ENCODE assay signal across 8 cellular contexts in the genomic region with DNA sequence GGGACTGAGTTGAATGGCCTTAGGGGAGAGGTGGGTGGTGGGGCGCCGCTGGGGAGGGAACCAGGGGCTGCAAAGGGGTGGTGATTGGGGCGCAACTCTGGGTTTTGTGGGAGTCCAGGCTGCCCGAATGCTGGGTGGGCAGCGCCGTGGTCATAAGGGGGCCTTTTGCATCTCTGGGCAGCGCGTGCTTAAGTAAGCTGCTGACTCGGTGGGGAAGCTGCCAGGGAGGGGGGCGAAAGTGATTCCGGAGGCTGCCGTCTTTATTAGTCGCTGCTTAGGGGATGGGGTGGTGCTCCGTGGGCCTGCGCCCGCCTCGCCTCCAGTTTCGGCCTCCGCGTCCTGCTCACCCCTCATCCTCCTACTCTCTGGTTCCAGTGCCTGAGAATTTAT. TPM values are rescaled to one million over a fixed set of nuclear protein-coding genes. Genes with fewer than 3 reads are reported as not detected.
A peak's percentile ranks its signal among the peaks of the same experiment; 100 is the strongest.
DNase-seq lines count a peak whose midpoint lies in the region; ATAC-seq lines count a peak whose summit lies in the region.

No MANE protein-coding gene starts in this region.

- H3K36me3 Mint-ChIP-seq in central memory CD8-positive, alpha-beta T cell (ENCODE audit: insufficient read depth), result peaks cover 8% of the 10 kb centered on the region

- peak overlapping the region; percentile 85 for H3K4me3 Mint-ChIP-seq in central memory CD8-positive, alpha-beta T cell

- no peaks in the 10 kb centered on the region for H3K9me3 Mint-ChIP-seq in central memory CD8-positive, alpha-beta T cell

- in situ Hi-C loops in SK-MEL-5 (cut with HindIII; ENCODE audit: low pct_unique_long_range_greater_than_20kb, low sequenced_read_pairs), result no loop called here

- H3K27ac Mint-ChIP-seq in central memory CD8-positive, alpha-beta T cell (ENCODE audit: low read depth), result peak overlapping the region; percentile 67

- DNase-seq in GM03348 (ENCODE audit: low spot score) (peak; percentile 69), HS-27A (ENCODE audit: low read depth) (peak; percentile 11), SK-MEL-5 (ENCODE audit: low read depth, low spot score) (peak; percentile 34), kidney glomerular epithelial cell (lab: John Stamatoyannopoulos, UW) (peak; percentile 6), mucosa of gallbladder (ENCODE audit: low spot score) (no peak)
- no peak for DNase-seq in central memory CD8-positive, alpha-beta T cell (ENCODE audit: low spot score in 2 of 2)
- DNase-seq in stimulated activated CD4-positive, alpha-beta T cell treated with anti-CD3 and anti-CD28 coated beads, Interleukin-4, amount 100 ng/mL, for 24 hours, result peak; percentile 41

- ATAC-seq in central memory CD8-positive, alpha-beta T cell (replicated peaks; ENCODE audit: extremely low read depth, poor library complexity, severe bottlenecking), result no peak
- no peak for ATAC-seq in GM19397 (IDR thresholded peaks at IDR 0.05; ENCODE audit: unreplicated experiment)

- H3K27me3 Mint-ChIP-seq in central memory CD8-positive, alpha-beta T cell, result no peaks in the 10 kb centered on the region

- peaks cover 23% of the 10 kb centered on the region for H3K4me1 Mint-ChIP-seq in central memory CD8-positive, alpha-beta T cell

RNA-seq across cellular contexts. Expression of gene PTPA, which starts 0.5 kb away (rescaled TPM):
- 88.1 and 95.8 TPM in 2 replicates for total RNA-seq in SK-MEL-5 (2014; rRNA removed; shearing (Covaris generic))
- 94.5 and 112 TPM in 2 replicates for polyA plus RNA-seq in SK-MEL-5 (2015; cell fraction: cytosol; rRNA removed)
- polyA plus RNA-seq in SK-MEL-5 (2015; cell fraction: nucleus; rRNA removed), result 51.9 and 52.3 TPM in 2 replicates
- 126 TPM for total RNA-seq in mucosa of gallbladder

RNA-seq across cellular contexts. Expression of gene CRAT, which starts 1.2 kb away (rescaled TPM):
- total RNA-seq in SK-MEL-5 (2014; rRNA removed; shearing (Covaris generic)), result 9.4 and 12.7 TPM in 2 replicates
- polyA plus RNA-seq in SK-MEL-5 (2015; cell fraction: cytosol; rRNA removed), result 44.1 and 52.5 TPM in 2 replicates
- polyA plus RNA-seq in SK-MEL-5 (2015; cell fraction: nucleus; rRNA removed), result 24.4 and 30.5 TPM in 2 replicates
- total RNA-seq in mucosa of gallbladder, result 83.8 TPM

RNA-seq across cellular contexts. Expression of gene DOLPP1, which starts 30.8 kb away (rescaled TPM):
- total RNA-seq in SK-MEL-5 (2014; rRNA removed; shearing (Covaris generic)), result 12.4 and 12.9 TPM in 2 replicates
- polyA plus RNA-seq in SK-MEL-5 (2015; cell fraction: cytosol; rRNA removed), result 18.0 and 24.1 TPM in 2 replicates
- polyA plus RNA-seq in SK-MEL-5 (2015; cell fraction: nucleus; rRNA removed), result 9.6 and 18.2 TPM in 2 replicates
- 22.3 TPM for total RNA-seq in mucosa of gallbladder

Comparison
In these comparisons a context has a peak if more than half of its experiments do, and no peak if none do; other contexts are left out.
1. DNase-seq: peak in GM03348 (single experiment), HS-27A (single experiment), SK-MEL-5 (single experiment), kidney glomerular epithelial cell (single experiment) and stimulated activated CD4-positive, alpha-beta T cell treated with anti-CD3 and anti-CD28 coated beads, Interleukin-4, amount 100 ng/mL, for 24 hours (single experiment); none in central memory CD8-positive, alpha-beta T cell (0 of 2) and mucosa of gallbladder (single experiment).